Comparison of ENCODE assay signal across 1 cellular context in genomic region chr4:121717680-121718237, GRCh38.
TF ChIP-seq lines count a peak whose summit lies in the region.

No MANE protein-coding gene starts in this region.

TF ChIP-seq in IMR-90, 13 proteins besides CTCF, POLR2A, EP300 and RAD21:
- TF ChIP-seq USF2 (IDR thresholded peaks at IDR 0.05; ENCODE audit: low read depth, low read length) (no peak), RFX5 (IDR thresholded peaks at IDR 0.05; ENCODE audit: low read depth, low read length) (no peak), CEBPB (IDR thresholded peaks at IDR 0.05; ENCODE audit: low read depth, low read length) (peak; percentile 75), MAFK (IDR thresholded peaks at IDR 0.05; ENCODE audit: low read depth, low read length) (no peak)
TF ChIP-seq in IMR-90: peak in this region for 1.
